1 cellular context compared by ENCODE assay signal in the genomic region with DNA sequence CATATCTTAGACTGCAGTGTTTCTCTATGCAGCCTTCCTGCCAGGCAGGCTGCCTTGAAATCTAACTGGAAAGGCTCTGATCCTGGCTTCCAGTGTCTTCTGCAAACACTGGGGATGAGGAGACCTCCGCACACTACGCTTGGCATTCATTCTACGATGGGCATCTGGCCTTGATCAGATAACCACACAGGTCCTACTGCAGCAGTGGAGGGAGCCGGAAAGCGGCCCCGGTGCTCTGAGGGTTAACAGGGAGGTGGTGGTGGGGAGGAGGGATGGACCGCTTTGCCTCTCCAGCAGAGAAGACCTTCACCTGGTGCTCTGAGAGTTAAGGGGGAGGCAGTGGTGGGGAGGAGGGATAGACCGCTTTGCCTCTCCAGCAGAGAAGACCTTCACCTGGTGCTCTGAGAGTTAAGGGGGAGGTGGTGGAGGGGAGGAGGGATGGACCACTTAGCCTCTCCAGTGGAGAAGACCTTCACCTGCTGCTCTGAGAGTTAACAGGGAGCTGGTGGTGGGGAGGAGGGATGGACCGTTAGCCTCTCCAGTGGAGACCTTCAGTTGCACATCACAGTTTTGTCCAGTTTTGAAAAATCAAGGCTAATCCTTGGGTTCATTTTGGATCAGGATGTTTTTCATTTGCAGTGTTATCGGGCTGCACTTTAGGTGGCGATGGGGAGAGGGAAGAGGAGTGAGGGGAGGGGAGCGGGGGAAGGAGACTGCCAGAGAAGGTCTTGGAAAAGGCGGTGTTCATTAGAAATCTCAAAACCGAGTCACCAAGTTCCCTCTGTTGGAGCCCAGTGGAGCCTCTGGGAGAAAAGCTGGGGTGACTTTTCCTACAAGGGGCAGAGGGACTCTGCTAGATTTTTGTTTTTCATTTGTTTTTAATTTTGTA.
TF ChIP-seq lines count a peak whose summit lies in the region.

No MANE protein-coding gene starts in this region.

TF ChIP-seq in H1, 55 proteins besides CTCF, POLR2A, EP300 and RAD21:
- TF ChIP-seq ASH2L (IDR thresholded peaks at IDR 0.05; ENCODE audit: low read length) = peak; percentile 39
- TF ChIP-seq SP4 (IDR thresholded peaks at IDR 0.05; ENCODE audit: low read length) = no peak
